Comparison of ENCODE assay signal across 8 cellular contexts in the genomic region with DNA sequence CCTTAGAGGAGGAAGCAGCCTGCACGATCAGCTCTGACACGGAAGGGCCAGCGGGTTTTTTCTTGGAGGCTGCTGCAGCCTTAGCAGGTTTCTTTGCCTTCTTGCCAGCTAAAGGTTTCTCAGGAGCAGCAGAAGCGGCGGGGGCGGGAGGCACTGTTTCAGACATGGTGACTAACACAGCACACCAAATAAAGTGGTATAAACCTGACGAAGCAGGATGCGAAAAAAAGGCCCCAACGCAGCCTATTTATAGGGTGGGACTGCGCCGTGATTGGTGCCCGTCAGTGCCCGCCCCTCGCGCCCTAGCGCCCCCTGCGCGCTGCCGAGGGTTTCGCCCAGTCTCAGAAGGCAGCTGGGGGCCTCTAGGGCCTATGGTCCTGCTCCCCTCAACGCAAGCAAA. TPM values are rescaled to one million over a fixed set of nuclear protein-coding genes. Genes with fewer than 3 reads are reported as not detected.
DNase-seq lines count a peak whose midpoint lies in the region; ATAC-seq and TF ChIP-seq lines count a peak whose summit lies in the region.

No MANE protein-coding gene starts in this region.

- H3K79me2 ChIP-seq in Karpas-422 (ENCODE audit: low read length) = no peaks in the 10 kb centered on the region

- no peak overlapping the region for H2AFZ ChIP-seq in Karpas-422 (ENCODE audit: low read length)

- no peak overlapping the region for H3K9ac ChIP-seq in Karpas-422 (ENCODE audit: low read length)

- no peaks in the 10 kb centered on the region for H4K20me1 ChIP-seq in Karpas-422 (ENCODE audit: insufficient read depth, low read depth, low read length)

- H3K4me3 ChIP-seq in AG10803 (ENCODE audit: low read length) (peak overlapping the region; percentile 53), Peyer's patch (peak overlapping the region in 3 of 4 donors; percentile 17 to 35 (median 20)), left ventricle myocardium inferior (peak overlapping the region; percentile 70), Karpas-422 (ENCODE audit: low read length) (no peak overlapping the region)

- no peaks in the 10 kb centered on the region for H3K9me2 ChIP-seq in Karpas-422 (replicated peaks; ENCODE audit: insufficient read depth, low read length)

- ATAC-seq in sciatic nerve = peak; percentile 2

- no peaks in the 10 kb centered on the region for H3K27me3 ChIP-seq in Peyer's patch
- H3K27me3 ChIP-seq in left ventricle myocardium inferior (ENCODE audit: low read depth) = no peaks in the 10 kb centered on the region
- H3K27me3 ChIP-seq in Karpas-422 (ENCODE audit: low read length) = no peaks in the 10 kb centered on the region

- H3K36me3 ChIP-seq in Peyer's patch = no peaks in the 10 kb centered on the region
- no peaks in the 10 kb centered on the region for H3K36me3 ChIP-seq in left ventricle myocardium inferior
- H3K36me3 ChIP-seq in Karpas-422 (ENCODE audit: insufficient read depth, low read length) = no peaks in the 10 kb centered on the region

- TF ChIP-seq CTCF in AG10803 (conservative IDR thresholded peaks at IDR 0.05; ENCODE audit: low read length) (peak; percentile 29), Peyer's patch (IDR thresholded peaks at IDR 0.05) (peak in 1 of 6 experiments; percentile 20), left ventricle myocardium inferior (IDR thresholded peaks at IDR 0.05; ENCODE audit: borderline replicate concordance) (peak; percentile 55)

- peak in 1 of 2 donors; percentile 8 for TF ChIP-seq POLR2A in Peyer's patch (IDR thresholded peaks at IDR 0.05)

- peak overlapping the region in 3 of 4 donors; percentile 38 to 49 (median 46) for H3K27ac ChIP-seq in Peyer's patch
- peak overlapping the region; percentile 92 for H3K27ac ChIP-seq in left ventricle myocardium inferior (replicated peaks)
- H3K27ac ChIP-seq in Karpas-422 (ENCODE audit: low read length) = no peak overlapping the region

- no peak overlapping the region for H3K4me2 ChIP-seq in Karpas-422 (ENCODE audit: low read depth, low read length, poor library complexity, severe bottlenecking)

- intact Hi-C loops in left ventricle myocardium inferior (cut with micrococcal nuclease) = no loop called here
- intact Hi-C loops in sciatic nerve (cut with DNase I) = no loop called here

- no peaks in the 10 kb centered on the region for H3K4me1 ChIP-seq in Peyer's patch
- peaks cover 38% of the 10 kb centered on the region for H3K4me1 ChIP-seq in left ventricle myocardium inferior
- peaks cover 20% of the 10 kb centered on the region for H3K4me1 ChIP-seq in Karpas-422 (ENCODE audit: low read length)

- DNase-seq in AG10803 (ENCODE audit: low read depth) (peak; percentile 73), Peyer's patch (peak in 1 of 3 donors; percentile 64), left ventricle myocardium inferior (peak; percentile 67), sciatic nerve (ENCODE audit: low spot score) (peak; percentile 81), Karpas-422 (no peak), HT-29 (ENCODE audit: low spot score) (no peak), DMS153 treated with DMSO at 0.1 percent for 48 hours (lab: John Stamatoyannopoulos, UW; ENCODE audit: unreplicated experiment) (no peak)
- DNase-seq in activated naive CD8-positive, alpha-beta T cell treated with anti-CD3 and anti-CD28 coated beads, Interleukin-2, amount 50 U/mL, for 16 hours (ENCODE audit: low read depth, low spot score) = peak; percentile 62

- H3K9me3 ChIP-seq in Peyer's patch (no peaks in the 10 kb centered on the region), left ventricle myocardium inferior (replicated peaks) (no peaks in the 10 kb centered on the region), Karpas-422 (ENCODE audit: low read length) (no peaks in the 10 kb centered on the region)

RNA-seq across cellular contexts. Expression of gene TRIM38, which starts 55.0 kb away (rescaled TPM):
- total RNA-seq in Peyer's patch = 10 to 100 TPM; 15.3 to 24.8 (median 19.3) TPM
- total RNA-seq in left ventricle myocardium inferior = 2.2 TPM
- total RNA-seq in sciatic nerve = 15.6 TPM
- 17.0 and 19.3 TPM in 2 replicates for total RNA-seq in Karpas-422 (2014; rRNA removed; shearing (Covaris generic); ENCODE audit: low replicate concordance)
- 2.5 and 4.0 TPM in 2 replicates for total RNA-seq in HT-29 (2014; rRNA removed; shearing (Covaris generic))

Comparison
In these comparisons a context has a peak if more than half of its experiments do, and no peak if none do; other contexts are left out.
1. DNase-seq: peak in AG10803 (single experiment), activated naive CD8-positive, alpha-beta T cell treated with anti-CD3 and anti-CD28 coated beads, Interleukin-2, amount 50 U/mL, for 16 hours (single experiment), left ventricle myocardium inferior (single experiment) and sciatic nerve (single experiment); none in Karpas-422 (single experiment), HT-29 (single experiment) and DMS153 treated with DMSO at 0.1 percent for 48 hours (single experiment).